Comparison of ENCODE assay signal across 1 cellular context in the genomic region with DNA sequence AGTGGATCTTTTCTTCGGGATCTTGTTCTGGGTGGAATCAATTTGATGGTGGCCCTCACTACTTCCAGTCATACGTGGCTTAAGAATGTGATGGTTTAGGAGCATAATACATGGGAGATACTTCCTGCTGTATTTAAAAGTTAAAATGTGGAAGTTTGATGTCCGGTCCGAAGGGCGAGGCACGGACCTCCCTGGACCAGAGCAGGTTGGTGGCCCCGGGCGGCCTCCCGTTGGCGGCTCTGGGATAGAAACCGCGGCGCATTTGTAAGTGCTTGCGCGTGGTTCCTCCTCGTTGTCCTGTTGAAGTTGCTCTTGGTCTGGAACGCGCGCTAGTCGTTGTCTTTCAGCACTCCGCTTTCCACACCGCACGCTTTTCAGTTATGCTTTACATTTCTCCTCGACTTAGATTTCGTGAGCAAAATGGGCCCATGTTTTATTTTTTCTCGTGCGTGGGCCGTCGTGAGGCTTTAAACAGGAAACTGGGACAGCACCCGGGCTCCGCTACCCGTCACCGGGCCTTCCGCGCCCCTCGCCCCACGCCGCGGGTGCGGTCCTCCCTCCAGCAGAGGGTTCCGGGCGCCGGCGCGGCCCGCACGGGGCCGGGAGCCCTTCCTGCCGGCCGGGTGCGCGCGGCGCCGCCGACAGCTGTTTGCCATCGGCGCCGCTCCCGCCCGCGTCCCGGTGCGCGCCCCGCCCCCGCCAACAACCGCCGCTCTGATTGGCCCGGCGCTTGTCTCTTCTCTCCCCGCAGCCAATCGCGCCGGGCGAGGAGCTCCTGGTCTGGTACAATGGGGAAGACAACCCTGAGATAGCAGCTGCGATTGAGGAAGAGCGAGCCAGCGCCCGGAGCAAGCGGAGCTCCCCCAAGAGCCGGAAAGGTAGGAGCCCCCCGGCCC.
TF ChIP-seq lines count a peak whose summit lies in the region.

No MANE protein-coding gene starts in this region.

TF ChIP-seq in neural cell, 6 proteins besides CTCF, POLR2A, EP300 and RAD21:
- TF ChIP-seq MXI1 (conservative IDR thresholded peaks at IDR 0.05; ENCODE audit: poor library complexity, severe bottlenecking) = peak; percentile 88
- TF ChIP-seq TAF1 (IDR thresholded peaks at IDR 0.05; ENCODE audit: low read depth) = peak; percentile 68
- TF ChIP-seq, protein P1, sequence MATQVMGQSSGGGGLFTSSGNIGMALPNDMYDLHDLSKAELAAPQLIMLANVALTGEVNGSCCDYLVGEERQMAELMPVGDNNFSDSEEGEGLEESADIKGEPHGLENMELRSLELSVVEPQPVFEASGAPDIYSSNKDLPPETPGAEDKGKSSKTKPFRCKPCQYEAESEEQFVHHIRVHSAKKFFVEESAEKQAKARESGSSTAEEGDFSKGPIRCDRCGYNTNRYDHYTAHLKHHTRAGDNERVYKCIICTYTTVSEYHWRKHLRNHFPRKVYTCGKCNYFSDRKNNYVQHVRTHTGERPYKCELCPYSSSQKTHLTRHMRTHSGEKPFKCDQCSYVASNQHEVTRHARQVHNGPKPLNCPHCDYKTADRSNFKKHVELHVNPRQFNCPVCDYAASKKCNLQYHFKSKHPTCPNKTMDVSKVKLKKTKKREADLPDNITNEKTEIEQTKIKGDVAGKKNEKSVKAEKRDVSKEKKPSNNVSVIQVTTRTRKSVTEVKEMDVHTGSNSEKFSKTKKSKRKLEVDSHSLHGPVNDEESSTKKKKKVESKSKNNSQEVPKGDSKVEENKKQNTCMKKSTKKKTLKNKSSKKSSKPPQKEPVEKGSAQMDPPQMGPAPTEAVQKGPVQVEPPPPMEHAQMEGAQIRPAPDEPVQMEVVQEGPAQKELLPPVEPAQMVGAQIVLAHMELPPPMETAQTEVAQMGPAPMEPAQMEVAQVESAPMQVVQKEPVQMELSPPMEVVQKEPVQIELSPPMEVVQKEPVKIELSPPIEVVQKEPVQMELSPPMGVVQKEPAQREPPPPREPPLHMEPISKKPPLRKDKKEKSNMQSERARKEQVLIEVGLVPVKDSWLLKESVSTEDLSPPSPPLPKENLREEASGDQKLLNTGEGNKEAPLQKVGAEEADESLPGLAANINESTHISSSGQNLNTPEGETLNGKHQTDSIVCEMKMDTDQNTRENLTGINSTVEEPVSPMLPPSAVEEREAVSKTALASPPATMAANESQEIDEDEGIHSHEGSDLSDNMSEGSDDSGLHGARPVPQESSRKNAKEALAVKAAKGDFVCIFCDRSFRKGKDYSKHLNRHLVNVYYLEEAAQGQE (IDR thresholded peaks at IDR 0.05; ENCODE audit: borderline replicate concordance) = peak; percentile 49
- peak; percentile 81 for TF ChIP-seq POLR2AphosphoS5 (IDR thresholded peaks at IDR 0.05)
- no peak for TF ChIP-seq EZH2 (IDR thresholded peaks at IDR 0.05; ENCODE audit: borderline replicate concordance, insufficient read depth, low read length, poor library complexity, severe bottlenecking)
- TF ChIP-seq SMC3 (conservative IDR thresholded peaks at IDR 0.05; ENCODE audit: poor library complexity) = peak; percentile 46
TF ChIP-seq in neural cell: peak in this region for 5.
